17 cellular contexts compared by ENCODE assay signal in genomic region chrX:103503853-103504207, GRCh38. TPM values are rescaled to one million over a fixed set of nuclear protein-coding genes. Genes with fewer than 3 reads are reported as not detected.
A peak's percentile ranks its signal among the peaks of the same experiment; 100 is the strongest.
DNase-seq lines count a peak whose midpoint lies in the region; ATAC-seq and TF ChIP-seq lines count a peak whose summit lies in the region.
"Had no signal": no experiment of that assay in that cellular context is flagged by ENCODE, and none has a peak within 500 bp of the region (broad histone marks: within the 10 kb centered on the region; RNA-seq: fewer than 3 reads in every experiment).

No MANE protein-coding gene starts in this region.

- no peak overlapping the region for H3K4me2 ChIP-seq in hepatocyte
- H3K4me2 ChIP-seq: BLaER1 treated with 17β-estradiol and CSF1 and Interleukin-3, amounts not matched to agents 10 nM and 100 nM; GM23338 had no signal

- H3K4me1 ChIP-seq in ACC112 (ENCODE audit: control insufficient read depth, insufficient read depth, low read length, unreplicated experiment) (peaks cover 18% of the 10 kb centered on the region), adipocyte (ENCODE audit: control insufficient read depth, insufficient read depth, low read length) (peaks cover 11% of the 10 kb centered on the region), hepatocyte (ENCODE audit: insufficient read depth) (peaks cover 12% of the 10 kb centered on the region)
- no peaks in the 10 kb centered on the region for H3K4me1 ChIP-seq in naive thymus-derived CD4-positive, alpha-beta T cell (ENCODE audit: control insufficient read depth in 2 of 2, insufficient read depth in 2 of 2, low read length in 2 of 2)
- H3K4me1 ChIP-seq: BLaER1 treated with 17β-estradiol and CSF1 and Interleukin-3, amounts not matched to agents 10 nM and 100 nM had no signal

- ATAC-seq in naive thymus-derived CD4-positive, alpha-beta T cell: no peak
- no peak for ATAC-seq in HG03039 (IDR thresholded peaks at IDR 0.05; ENCODE audit: unreplicated experiment)
- no peak for ATAC-seq in stimulated activated memory B cell treated with anti-CD40 and anti-IgM and Interleukin-4, amounts not matched to agents 10 μg/mL and 1 μg/mL and 100 μg/mL, for 72 hours
- ATAC-seq: GM12878, K562 had no signal

- no peaks in the 10 kb centered on the region for H3K27me3 ChIP-seq in ACC112 (ENCODE audit: insufficient read depth, low read length)
- peaks cover 11% of the 10 kb centered on the region for H3K27me3 ChIP-seq in adipocyte (replicated peaks; ENCODE audit: control insufficient read depth, insufficient read depth, low read length)
- no peaks in the 10 kb centered on the region for H3K27me3 ChIP-seq in hepatocyte
- H3K27me3 ChIP-seq in naive thymus-derived CD4-positive, alpha-beta T cell (ENCODE audit: control insufficient read depth in 2 of 2, insufficient read depth in 2 of 2, low read length in 2 of 2): no peaks in the 10 kb centered on the region

- CTCF ChIA-PET in naive thymus-derived CD4-positive, alpha-beta T cell (lab: Charles Lee): no interaction called here

- no peaks in the 10 kb centered on the region for H3K36me3 ChIP-seq in ACC112 (ENCODE audit: insufficient read depth, low read length)
- no peaks in the 10 kb centered on the region for H3K36me3 ChIP-seq in adipocyte (ENCODE audit: control insufficient read depth, insufficient read depth, low read length, severe bottlenecking)
- no peaks in the 10 kb centered on the region for H3K36me3 ChIP-seq in hepatocyte (replicated peaks; ENCODE audit: insufficient read depth, low read depth)
- no peaks in the 10 kb centered on the region for H3K36me3 ChIP-seq in naive thymus-derived CD4-positive, alpha-beta T cell (ENCODE audit: control insufficient read depth in 2 of 3, insufficient read depth in 3 of 3, low read length in 3 of 3)
- H3K36me3 ChIP-seq: BLaER1 treated with 17β-estradiol and CSF1 and Interleukin-3, amounts not matched to agents 10 nM and 100 nM had no signal

- TF ChIP-seq CTCF in HFF-Myc (IDR thresholded peaks at IDR 0.05; ENCODE audit: low read depth, low read length, missing control alignments): no peak
- no peak for TF ChIP-seq CTCF in hepatocyte (IDR thresholded peaks at IDR 0.05; ENCODE audit: poor library complexity)

- H3K79me2 ChIP-seq in ACC112 (ENCODE audit: control insufficient read depth, insufficient read depth, low read length, unreplicated experiment) (no peaks in the 10 kb centered on the region), hepatocyte (no peaks in the 10 kb centered on the region)

- H3K36me3 Mint-ChIP-seq in naive thymus-derived CD4-positive, alpha-beta T cell: no peaks in the 10 kb centered on the region
- H3K36me3 Mint-ChIP-seq in stimulated activated memory B cell treated with anti-CD40 and anti-IgM and Interleukin-4, amounts not matched to agents 10 μg/mL and 1 μg/mL and 100 μg/mL, for 72 hours: no peaks in the 10 kb centered on the region
- H3K36me3 Mint-ChIP-seq: CD4-positive, CD25-positive, alpha-beta regulatory T cell had no signal

- no peak overlapping the region for H2AFZ ChIP-seq in ACC112 (ENCODE audit: low read length, unreplicated experiment)
- H2AFZ ChIP-seq in hepatocyte: no peak overlapping the region
- H2AFZ ChIP-seq: GM23338 had no signal

- no peak overlapping the region for H3K27ac Mint-ChIP-seq in naive thymus-derived CD4-positive, alpha-beta T cell
- no peak overlapping the region for H3K27ac Mint-ChIP-seq in stimulated activated memory B cell treated with anti-CD40 and anti-IgM and Interleukin-4, amounts not matched to agents 10 μg/mL and 1 μg/mL and 100 μg/mL, for 72 hours
- H3K27ac Mint-ChIP-seq: CD4-positive, CD25-positive, alpha-beta regulatory T cell; GM23338 had no signal

- no peak overlapping the region for H3K4me3 Mint-ChIP-seq in naive thymus-derived CD4-positive, alpha-beta T cell
- H3K4me3 Mint-ChIP-seq in stimulated activated memory B cell treated with anti-CD40 and anti-IgM and Interleukin-4, amounts not matched to agents 10 μg/mL and 1 μg/mL and 100 μg/mL, for 72 hours: no peak overlapping the region
- H3K4me3 Mint-ChIP-seq: CD4-positive, CD25-positive, alpha-beta regulatory T cell had no signal

- DNase-seq in HFF-Myc (ENCODE audit: extremely low read depth, low read depth): peak; percentile 19
- DNase-seq in adipocyte (ENCODE audit: low read depth): peak; percentile 46
- no peak for DNase-seq in hepatocyte (ENCODE audit: low spot score)
- DNase-seq in naive thymus-derived CD4-positive, alpha-beta T cell: no peak
- DNase-seq: 8988T; ACHN; CD4-positive, CD25-positive, alpha-beta regulatory T cell; H7 had no signal

- POLR2A ChIA-PET in naive thymus-derived CD4-positive, alpha-beta T cell (lab: Charles Lee): no interaction called here

- H3K4me1 Mint-ChIP-seq in naive thymus-derived CD4-positive, alpha-beta T cell: no peaks in the 10 kb centered on the region
- no peaks in the 10 kb centered on the region for H3K4me1 Mint-ChIP-seq in stimulated activated memory B cell treated with anti-CD40 and anti-IgM and Interleukin-4, amounts not matched to agents 10 μg/mL and 1 μg/mL and 100 μg/mL, for 72 hours
- H3K4me1 Mint-ChIP-seq: CD4-positive, CD25-positive, alpha-beta regulatory T cell; GM23338 had no signal

- no peak overlapping the region for H3K4me3 ChIP-seq in ACC112 (ENCODE audit: low read depth, low read length)
- no peak overlapping the region for H3K4me3 ChIP-seq in HFF-Myc (replicated peaks; ENCODE audit: low read depth, low read length)
- H3K4me3 ChIP-seq in adipocyte (ENCODE audit: low read length): no peak overlapping the region
- no peak overlapping the region for H3K4me3 ChIP-seq in hepatocyte
- H3K4me3 ChIP-seq in naive thymus-derived CD4-positive, alpha-beta T cell (ENCODE audit: low read length): no peak overlapping the region
- H3K4me3 ChIP-seq: BLaER1 treated with 17β-estradiol and CSF1 and Interleukin-3, amounts not matched to agents 10 nM and 100 nM; GM12878; GM23338; K562 had no signal

- H3K27me3 Mint-ChIP-seq in naive thymus-derived CD4-positive, alpha-beta T cell: peaks cover 0 to 3% (median 0%) of the 10 kb centered on the region in 5 donors
- no peaks in the 10 kb centered on the region for H3K27me3 Mint-ChIP-seq in stimulated activated memory B cell treated with anti-CD40 and anti-IgM and Interleukin-4, amounts not matched to agents 10 μg/mL and 1 μg/mL and 100 μg/mL, for 72 hours

- H3K9me3 ChIP-seq in adipocyte (ENCODE audit: control insufficient read depth, low read length) (no peaks in the 10 kb centered on the region), hepatocyte (ENCODE audit: low read depth) (no peaks in the 10 kb centered on the region)
- no peaks in the 10 kb centered on the region for H3K9me3 ChIP-seq in naive thymus-derived CD4-positive, alpha-beta T cell (ENCODE audit: control insufficient read depth in 2 of 3, low read length in 3 of 3)
- H3K9me3 ChIP-seq: BLaER1 treated with 17β-estradiol and CSF1 and Interleukin-3, amounts not matched to agents 10 nM and 100 nM had no signal

- no peak overlapping the region for H3K9ac ChIP-seq in adipocyte (ENCODE audit: low read length)
- H3K9ac ChIP-seq: BLaER1 treated with 17β-estradiol and CSF1 and Interleukin-3, amounts not matched to agents 10 nM and 100 nM had no signal

- intact Hi-C loops in naive thymus-derived CD4-positive, alpha-beta T cell (cut with micrococcal nuclease): no loop called here

- no peaks in the 10 kb centered on the region for H3K9me3 Mint-ChIP-seq in naive thymus-derived CD4-positive, alpha-beta T cell
- no peaks in the 10 kb centered on the region for H3K9me3 Mint-ChIP-seq in stimulated activated memory B cell treated with anti-CD40 and anti-IgM and Interleukin-4, amounts not matched to agents 10 μg/mL and 1 μg/mL and 100 μg/mL, for 72 hours
- H3K9me3 Mint-ChIP-seq: CD4-positive, CD25-positive, alpha-beta regulatory T cell; GM23338 had no signal

- no peaks in the 10 kb centered on the region for H4K20me1 ChIP-seq in hepatocyte (ENCODE audit: insufficient read depth, poor library complexity, severe bottlenecking)
- H4K20me1 ChIP-seq: BLaER1 treated with 17β-estradiol and CSF1 and Interleukin-3, amounts not matched to agents 10 nM and 100 nM had no signal

- 0 out of 2 replicates have a peak overlapping the region, but pooled peaks have one; percentile 26 for H3K27ac ChIP-seq in ACC112 (ENCODE audit: low read depth, low read length)
- peak overlapping the region; percentile 29 for H3K27ac ChIP-seq in hepatocyte
- H3K27ac ChIP-seq in naive thymus-derived CD4-positive, alpha-beta T cell (ENCODE audit: low read depth, low read length): no peak overlapping the region
- H3K27ac ChIP-seq: BLaER1 treated with 17β-estradiol and CSF1 and Interleukin-3, amounts not matched to agents 10 nM and 100 nM; HL-60 had no signal

- H3K9me2 ChIP-seq in hepatocyte (replicated peaks; ENCODE audit: insufficient read depth): no peaks in the 10 kb centered on the region

- WGBS in hepatocyte (ENCODE audit: low lambda C conversion rate, missing lambda C conversion rate): 52% methylated on average over 1 of the region's 1 CpG

RNA-seq across cellular contexts. Expression of gene RAB40A, which starts 15.5 kb away (rescaled TPM):
- 3.0 and 3.5 TPM in 2 replicates for total RNA-seq in hepatocyte
- polyA plus RNA-seq in hepatocyte: 2.7 and 3.0 TPM in 2 replicates
- total RNA-seq in naive thymus-derived CD4-positive, alpha-beta T cell: under 1 TPM in 3 of 5 experiments, not detected in 2; 0.17 to 0.27 (median 0.19) TPM
- polyA plus RNA-seq in naive thymus-derived CD4-positive, alpha-beta T cell: under 1 TPM in 1 of 2 donors, not detected in 1; 0.09 TPM
- total RNA-seq: CD4-positive, CD25-positive, alpha-beta regulatory T cell; G401; GM23338 had no signal

Comparison
In these comparisons a context has a peak if more than half of its experiments do, and no peak if none do; other contexts are left out.
1. DNase-seq: peak in HFF-Myc (single experiment) and adipocyte (single experiment); none in hepatocyte (single experiment) and naive thymus-derived CD4-positive, alpha-beta T cell (0 of 9).